29 cellular contexts compared by ENCODE assay signal in genomic region chr20:45461225-45461624, GRCh38. TPM values are rescaled to one million over a fixed set of nuclear protein-coding genes. Genes with fewer than 3 reads are reported as not detected.
"Had no signal": no experiment of that assay in that cellular context is flagged by ENCODE, and none has a peak within 500 bp of the region (broad histone marks: within the 10 kb centered on the region; RNA-seq: fewer than 3 reads in every experiment).

No MANE protein-coding gene starts in this region.

- H3K9me3 Mint-ChIP-seq: activated B cell treated with CpG ODN at 0.5 μM for 24 hours; activated CD4-positive, alpha-beta T cell treated with anti-CD3 and anti-CD28 coated beads, Interleukin-2, amount 10 ng/mL, durations not matched to agents 24 days and 14 days; T-cell had no signal

- H3K36me3 Mint-ChIP-seq: T-cell had no signal

- H3K27ac Mint-ChIP-seq: activated B cell treated with CpG ODN at 0.5 μM for 24 hours; activated CD4-positive, alpha-beta T cell treated with anti-CD3 and anti-CD28 coated beads, Interleukin-2, amount 10 ng/mL, durations not matched to agents 24 days and 14 days; activated naive CD8-positive, alpha-beta T cell; T-cell had no signal

- DNase-seq: activated B cell treated with CpG ODN at 0.5 μM for 24 hours; activated CD4-positive, alpha-beta T cell treated with anti-CD3 and anti-CD28 coated beads for 1 hour; activated CD4-positive, alpha-beta T cell treated with anti-CD3 and anti-CD28 coated beads, Interleukin-2, amount 10 ng/mL, durations not matched to agents 24 days and 14 days; activated CD4-positive, alpha-beta T cell treated with anti-CD3 and anti-CD28 coated beads, Interleukin-2, amount 50 U/mL, for 48 hours; activated effector memory CD4-positive, alpha-beta T cell treated with Interleukin-2 at 50 U/mL for 16 hours; activated naive CD4-positive, alpha-beta T cell; adrenal gland; anterior cingulate cortex; caudate nucleus; MG63; MV-4-11; NCI-H1092 treated with DMSO at 0.1 percent for 48 hours; NCI-H1417 treated with DMSO at 0.1 percent for 48 hours; NCI-H1694; NCI-H2029; NCI-H345; NCI-H510A; NCI-H526 treated with DMSO at 0.1 percent for 48 hours; NCI-H82; SIG-M5; T-cell; T-helper 2 cell; T1000 had no signal

- H3K4me1 Mint-ChIP-seq: activated B cell treated with CpG ODN at 0.5 μM for 24 hours; activated CD4-positive, alpha-beta T cell treated with anti-CD3 and anti-CD28 coated beads, Interleukin-2, amount 10 ng/mL, durations not matched to agents 24 days and 14 days; T-cell had no signal

- H3K4me3 Mint-ChIP-seq: activated B cell treated with CpG ODN at 0.5 μM for 24 hours; activated CD4-positive, alpha-beta T cell treated with anti-CD3 and anti-CD28 coated beads, Interleukin-2, amount 10 ng/mL, durations not matched to agents 24 days and 14 days; activated naive CD8-positive, alpha-beta T cell; T-cell had no signal

- ATAC-seq: T-cell had no signal

- FAIRE-seq: TTC549 had no signal

RNA-seq across cellular contexts. Expression of gene WFDC2, which starts 8.3 kb away (rescaled TPM):
- total RNA-seq: activated CD4-positive, alpha-beta T cell treated with anti-CD3 and anti-CD28 coated beads, Interleukin-2, amount 10 ng/mL, durations not matched to agents 24 days and 14 days; activated CD8-positive, alpha-beta memory T cell treated with anti-CD3 and anti-CD28 coated beads for 36 hours; RPMI7951 had no signal

RNA-seq across cellular contexts. Expression of gene SPINT3, which starts 54.2 kb away (rescaled TPM):
- total RNA-seq: activated B cell treated with CpG ODN at 0.5 μM for 24 hours; activated CD4-positive, alpha-beta T cell treated with anti-CD3 and anti-CD28 coated beads, Interleukin-2, amount 10 ng/mL, durations not matched to agents 24 days and 14 days; activated CD8-positive, alpha-beta memory T cell treated with anti-CD3 and anti-CD28 coated beads for 36 hours; adrenal gland; cerebellum; OCI-LY7; RPMI7951; T-cell had no signal
- polyA plus RNA-seq: adrenal gland had no signal
